In genomic region chr12:80643961-80644360, GRCh38 we compare ENCODE assay signal across 20 cellular contexts.
DNase-seq lines count a peak whose midpoint lies in the region; ATAC-seq and TF ChIP-seq lines count a peak whose summit lies in the region.
"Had no signal": no experiment of that assay in that cellular context is flagged by ENCODE, and none has a peak within 500 bp of the region (broad histone marks: within the 10 kb centered on the region; RNA-seq: fewer than 3 reads in every experiment).

No MANE protein-coding gene starts in this region.

- H3K4me3 Mint-ChIP-seq in activated CD8-positive, alpha-beta T cell treated with anti-CD3 and anti-CD28 coated beads, Interleukin-2, amount 10 ng/mL, durations not matched to agents 7 days and 5 days = no peak overlapping the region
- H3K4me3 Mint-ChIP-seq: CD4-positive, CD25-positive, alpha-beta regulatory T cell; CD8-positive, alpha-beta memory T cell; GM23338; HFFc6 had no signal

- H3K27me3 ChIP-seq in PC-9 (ENCODE audit: insufficient read depth, low read depth) = no peaks in the 10 kb centered on the region
- no peaks in the 10 kb centered on the region for H3K27me3 ChIP-seq in osteoblast (ENCODE audit: insufficient read depth, low read length)

- no peaks in the 10 kb centered on the region for H4K20me1 ChIP-seq in PC-9 (ENCODE audit: insufficient read depth)
- H4K20me1 ChIP-seq in osteoblast (ENCODE audit: insufficient read depth, low read length) = no peaks in the 10 kb centered on the region

- TF ChIP-seq CTCF in PC-9 (conservative IDR thresholded peaks at IDR 0.05) (no peak), osteoblast (IDR thresholded peaks at IDR 0.05; ENCODE audit: extremely low read depth, low read depth, low read length) (no peak)

- H3K9me2 ChIP-seq in PC-9 (ENCODE audit: insufficient read depth) = no peaks in the 10 kb centered on the region; the same call in 1 of the 2 replicates

- no TSS peak for BruUV-seq in PC-9 (replicated peaks; lab: Mats Ljungman, UMichigan)

- intact Hi-C loops in PC-9 (cut with micrococcal nuclease; ENCODE audit: unreplicated experiment) = loop anchor here (10.0 kb wide), 1 partner anchor 149 kb away; no protein-coding TSS in a partner anchor

- no peaks in the 10 kb centered on the region for H3K9me3 ChIP-seq in PC-9 (ENCODE audit: insufficient read depth, low read depth)
- H3K9me3 ChIP-seq in osteoblast (ENCODE audit: low read depth, low read length) = no peaks in the 10 kb centered on the region
- H3K9me3 ChIP-seq: BE2C had no signal

- H3K4me1 ChIP-seq in PC-9 (replicated peaks; ENCODE audit: insufficient read depth) (no peaks in the 10 kb centered on the region), osteoblast (ENCODE audit: insufficient read depth, low read length) (peaks cover 40% of the 10 kb centered on the region)
- H3K4me1 ChIP-seq: BE2C had no signal

- H3F3A ChIP-seq in PC-9 (ENCODE audit: insufficient read depth, low read depth) = no peaks in the 10 kb centered on the region

- ATAC-seq in activated CD8-positive, alpha-beta T cell treated with anti-CD3 and anti-CD28 coated beads, Interleukin-2, amount 10 ng/mL, durations not matched to agents 7 days and 5 days = no peak
- ATAC-seq: GM23338, HCT116, K562 had no signal

- H3K36me3 ChIP-seq in PC-9 (ENCODE audit: low read depth) (no peaks in the 10 kb centered on the region), osteoblast (ENCODE audit: insufficient read depth, low read length) (no peaks in the 10 kb centered on the region)
- H3K36me3 ChIP-seq: BE2C had no signal

- H3K27me3 Mint-ChIP-seq in activated CD8-positive, alpha-beta T cell treated with anti-CD3 and anti-CD28 coated beads, Interleukin-2, amount 10 ng/mL, durations not matched to agents 7 days and 5 days (ENCODE audit: low read depth) = no peaks in the 10 kb centered on the region
- H3K27me3 Mint-ChIP-seq: CD4-positive, CD25-positive, alpha-beta regulatory T cell; CD8-positive, alpha-beta memory T cell had no signal

- H3K9me3 Mint-ChIP-seq in activated CD8-positive, alpha-beta T cell treated with anti-CD3 and anti-CD28 coated beads, Interleukin-2, amount 10 ng/mL, durations not matched to agents 7 days and 5 days (ENCODE audit: insufficient read depth) = no peaks in the 10 kb centered on the region
- H3K9me3 Mint-ChIP-seq: GM23338, HFFc6 had no signal

- H3K4me2 ChIP-seq in PC-9 (no peak overlapping the region), osteoblast (ENCODE audit: insufficient read depth, low read length) (peak overlapping the region; percentile 49)
- H3K4me2 ChIP-seq: GM23338 had no signal

- POLR2A ChIA-PET in PC-9 (lab: Charles Lee; ENCODE audit: unreplicated experiment) = no interaction called here
- POLR2A ChIA-PET in activated CD8-positive, alpha-beta T cell treated with anti-CD3 and anti-CD28 coated beads, Interleukin-2, amount 10 ng/mL, durations not matched to agents 7 days and 5 days (lab: Charles Lee) = no interaction called here

- no peaks in the 10 kb centered on the region for H3K4me1 Mint-ChIP-seq in activated CD8-positive, alpha-beta T cell treated with anti-CD3 and anti-CD28 coated beads, Interleukin-2, amount 10 ng/mL, durations not matched to agents 7 days and 5 days (ENCODE audit: low read depth)
- H3K4me1 Mint-ChIP-seq: CD4-positive, CD25-positive, alpha-beta regulatory T cell; CD8-positive, alpha-beta memory T cell; GM23338 had no signal

- DNase-seq in EH (ENCODE audit: low read depth) (peak; percentile 41), PC-9 (no peak), dermis blood vessel endothelial cell (peak; percentile 22), osteoblast (ENCODE audit: insufficient read length, low spot score, missing footprints) (no peak), anterior cingulate cortex (lab: John Stamatoyannopoulos, UW) (no peak), NCI-H1092 (lab: John Stamatoyannopoulos, UW) (no peak)
- no peak for DNase-seq in activated CD8-positive, alpha-beta T cell treated with anti-CD3 and anti-CD28 coated beads, Interleukin-2, amount 10 ng/mL, durations not matched to agents 7 days and 5 days
- DNase-seq: ACHN; BE2C; C1 segment of cervical spinal cord; CD4-positive, CD25-positive, alpha-beta regulatory T cell; CD8-positive, alpha-beta memory T cell; COR-L47; DMS153; DMS79; HFFc6; IMR-90 had no signal

- H3K4me3 ChIP-seq in PC-9 = no peak overlapping the region
- H3K4me3 ChIP-seq in osteoblast (ENCODE audit: insufficient read depth, low read length) = no peak overlapping the region
- H3K4me3 ChIP-seq: GM23338, K562 had no signal

- no peaks in the 10 kb centered on the region for H3K36me3 Mint-ChIP-seq in activated CD8-positive, alpha-beta T cell treated with anti-CD3 and anti-CD28 coated beads, Interleukin-2, amount 10 ng/mL, durations not matched to agents 7 days and 5 days (ENCODE audit: low read depth)
- H3K36me3 Mint-ChIP-seq: CD4-positive, CD25-positive, alpha-beta regulatory T cell; CD8-positive, alpha-beta memory T cell had no signal

- no peak overlapping the region for H3K27ac ChIP-seq in PC-9
- peak overlapping the region; percentile 23 for H3K27ac ChIP-seq in osteoblast (ENCODE audit: low read depth, low read length)

- H2AFZ ChIP-seq in PC-9 (0 out of 2 replicates have a peak overlapping the region, but pooled peaks have one; percentile 8), osteoblast (ENCODE audit: low read length) (no peak overlapping the region)
- H2AFZ ChIP-seq: GM23338 had no signal

- H3K27ac Mint-ChIP-seq in activated CD8-positive, alpha-beta T cell treated with anti-CD3 and anti-CD28 coated beads, Interleukin-2, amount 10 ng/mL, durations not matched to agents 7 days and 5 days = no peak overlapping the region
- H3K27ac Mint-ChIP-seq: CD4-positive, CD25-positive, alpha-beta regulatory T cell; CD8-positive, alpha-beta memory T cell; GM23338; HFFc6 had no signal

- H3K79me2 ChIP-seq in PC-9 (ENCODE audit: low read depth) = no peaks in the 10 kb centered on the region
- no peaks in the 10 kb centered on the region for H3K79me2 ChIP-seq in osteoblast (ENCODE audit: insufficient read depth, low read length)

- CTCF ChIA-PET in PC-9 (lab: Charles Lee) = no interaction called here
- CTCF ChIA-PET in activated CD8-positive, alpha-beta T cell treated with anti-CD3 and anti-CD28 coated beads, Interleukin-2, amount 10 ng/mL, durations not matched to agents 7 days and 5 days (lab: Charles Lee) = no interaction called here

Comparison
In these comparisons a context has a peak if more than half of its experiments do, and no peak if none do; other contexts are left out.
1. DNase-seq: peak in EH (single experiment) and dermis blood vessel endothelial cell (single experiment); none in PC-9 (0 of 2), osteoblast (single experiment), anterior cingulate cortex (0 of 58), activated CD8-positive, alpha-beta T cell treated with anti-CD3 and anti-CD28 coated beads, Interleukin-2, amount 10 ng/mL, durations not matched to agents 7 days and 5 days (single experiment) and NCI-H1092 (single experiment).